Comparison of ENCODE assay signal across 29 cellular contexts in the genomic region with DNA sequence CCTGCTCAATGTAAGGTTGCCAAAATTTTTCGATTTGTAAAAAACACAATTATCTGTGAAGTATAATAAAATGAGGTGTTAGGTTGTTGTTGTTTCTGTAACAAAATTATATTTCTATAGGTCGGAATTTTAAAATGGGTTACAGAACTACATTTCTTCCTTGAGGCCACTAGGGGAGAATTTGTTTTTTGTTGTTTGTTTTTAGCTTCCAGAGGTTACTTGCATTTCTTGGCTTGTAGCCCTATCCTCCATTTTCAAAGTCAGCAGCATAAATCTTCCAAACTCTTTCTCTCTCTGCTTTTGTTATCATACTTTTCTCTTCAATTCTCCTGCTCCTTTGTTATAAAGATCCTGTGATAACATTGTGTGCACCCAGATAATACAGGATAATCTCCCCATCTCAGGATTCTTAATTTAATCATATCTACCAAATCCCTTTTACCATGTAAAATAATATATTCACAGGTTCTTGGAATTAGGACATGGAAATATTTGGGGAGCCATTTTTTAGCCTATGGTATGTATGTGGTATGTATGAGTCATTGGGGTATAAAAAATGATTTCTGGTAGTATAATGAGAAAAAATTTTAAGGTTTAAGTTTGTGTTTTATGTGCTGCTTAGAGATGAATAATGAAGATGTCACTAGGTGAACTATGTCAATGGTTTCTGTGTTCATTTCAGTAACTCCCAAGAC.
DNase-seq lines count a peak whose midpoint lies in the region; ATAC-seq and TF ChIP-seq lines count a peak whose summit lies in the region.
"Had no signal": no experiment of that assay in that cellular context is flagged by ENCODE, and none has a peak within 500 bp of the region (broad histone marks: within the 10 kb centered on the region; RNA-seq: fewer than 3 reads in every experiment).

No MANE protein-coding gene starts in this region.

- in situ Hi-C loops in brain microvascular endothelial cell (cut with HindIII; ENCODE audit: low pct_ligation_motif_present, low sequenced_read_pairs) = no loop called here

- no peak overlapping the region for H3K4me3 ChIP-seq in brain microvascular endothelial cell (ENCODE audit: low read depth, low read length)

- no peaks in the 10 kb centered on the region for H3K36me3 ChIP-seq in brain microvascular endothelial cell (replicated peaks)

- H3K27ac ChIP-seq in brain microvascular endothelial cell = no peak overlapping the region
- H3K27ac ChIP-seq: KMS-11 had no signal

- TF ChIP-seq CTCF in brain microvascular endothelial cell (IDR thresholded peaks at IDR 0.05; ENCODE audit: low read depth, low read length, missing control alignments) = peak; percentile 13

- no peaks in the 10 kb centered on the region for H3K27me3 ChIP-seq in brain microvascular endothelial cell (replicated peaks)

- DNase-seq in EH (ENCODE audit: low read depth) = peak; percentile 38
- DNase-seq in HS-5 (ENCODE audit: low read depth) = peak; percentile 20
- no peak for DNase-seq in brain microvascular endothelial cell
- DNase-seq in iris pigment epithelial cell (ENCODE audit: low read depth) = peak; percentile 24
- no peak for DNase-seq in NCI-H2081 (lab: John Stamatoyannopoulos, UW)
- DNase-seq in DMS114 treated with DMSO at 0.1 percent for 48 hours (lab: John Stamatoyannopoulos, UW; ENCODE audit: unreplicated experiment) = no peak
- DNase-seq: activated CD4-positive, alpha-beta T cell treated with anti-CD3 and anti-CD28 coated beads, Interleukin-2, amount 50 U/mL, for 1 hour; activated CD8-positive, alpha-beta memory T cell treated with anti-CD3 and anti-CD28 coated beads, Interleukin-2, amount 50 U/mL, for 4 hours; activated naive CD8-positive, alpha-beta T cell treated with anti-CD3 and anti-CD28 coated beads, Interleukin-2, amount 10 ng/mL, durations not matched to agents 7 days and 5 days; AML-193; COR-L47; effector CD8-positive, alpha-beta T cell; head of caudate nucleus; left cardiac atrium; mesendoderm; naive B cell; NCI-H187 treated with DMSO at 0.1 percent for 48 hours; NCI-H226; NCI-H748 treated with DMSO at 0.1 percent for 48 hours; SHP77; small intestine; stimulated activated CD4-positive, alpha-beta T cell treated with anti-CD3 and anti-CD28 coated beads, Interleukin-2, amount 100 ng/mL, for 24 hours; stimulated activated naive CD8-positive, alpha-beta T cell treated with anti-CD3 and anti-CD28 coated beads, Interleukin-15, Interleukin-2, amounts not matched to agents 100 U/mL and 50 U/mL, for 24 hours; T-helper 17 cell had no signal

- ATAC-seq in HG02938 (IDR thresholded peaks at IDR 0.05; ENCODE audit: unreplicated experiment) (no peak), GM18861 (IDR thresholded peaks at IDR 0.05; ENCODE audit: unreplicated experiment) (no peak)
- ATAC-seq: esophagus mucosa; HCT116; left cardiac atrium; stimulated activated naive CD8-positive, alpha-beta T cell treated with anti-CD3 and anti-CD28 coated beads, Interleukin-15, Interleukin-2, amounts not matched to agents 100 U/mL and 50 U/mL, for 24 hours; T-helper 17 cell had no signal

Comparison
In these comparisons a context has a peak if more than half of its experiments do, and no peak if none do; other contexts are left out.
1. DNase-seq: peak in EH (single experiment), HS-5 (single experiment) and iris pigment epithelial cell (single experiment); none in brain microvascular endothelial cell (single experiment), NCI-H2081 (0 of 2) and DMS114 treated with DMSO at 0.1 percent for 48 hours (single experiment).